In the genomic region with DNA sequence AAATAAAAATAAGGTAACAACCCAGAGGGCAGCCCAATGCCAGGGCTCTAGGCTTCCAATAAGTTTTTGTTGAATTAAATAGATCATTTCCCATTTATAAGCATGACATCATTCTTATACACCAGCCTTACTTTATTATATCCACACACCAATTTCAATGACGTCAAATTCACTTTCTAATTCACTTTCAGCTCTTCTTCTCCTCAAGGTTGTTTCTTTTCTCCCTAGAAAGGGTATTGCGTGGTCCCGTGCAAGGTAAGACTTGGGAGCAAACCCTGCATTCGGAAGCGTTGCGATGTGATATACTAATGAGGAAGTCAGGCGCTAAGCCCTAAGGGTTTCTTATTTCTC, we compare ENCODE assay signal across 8 cellular contexts. TPM values are rescaled to one million over a fixed set of nuclear protein-coding genes. Genes with fewer than 3 reads are reported as not detected.
DNase-seq lines count a peak whose midpoint lies in the region; ATAC-seq and TF ChIP-seq lines count a peak whose summit lies in the region.

No MANE protein-coding gene starts in this region.

- H3K36me3 ChIP-seq in GM23248 (ENCODE audit: low read depth) (peaks cover 24% of the 10 kb centered on the region), gastrocnemius medialis (no peaks in the 10 kb centered on the region)

- in situ Hi-C loops in GM23248 (cut with MboI) (loop anchor here (5.0 kb wide), 2 partner anchors 174 to 414 kb away; no protein-coding TSS in a partner anchor), gastrocnemius medialis (cut with MboI; ENCODE audit: low sequenced_read_pairs in 4 of 4) (loop anchor here in 3 of 4 donors (5.0 to 10.0 kb wide), 2 partner anchors 172 to 174 kb away; no protein-coding TSS in a partner anchor)

- H4K20me1 ChIP-seq in GM23248 (ENCODE audit: insufficient read depth) = no peaks in the 10 kb centered on the region

- H3K27me3 ChIP-seq in GM23248 (replicated peaks; ENCODE audit: insufficient read depth) (no peaks in the 10 kb centered on the region), gastrocnemius medialis (peaks cover 0 to 7% (median 0%) of the 10 kb centered on the region in 3 donors)

- peak overlapping the region; percentile 79; the same call in 1 of the 2 replicates for H3K9ac ChIP-seq in GM23248

- H3K9me2 ChIP-seq in GM23248 (ENCODE audit: insufficient read depth) = no peaks in the 10 kb centered on the region

- WGBS in GM23248 (ENCODE audit: low coverage in 1 of 2, low lambda C conversion rate in 2 of 2, missing lambda C conversion rate in 2 of 2), 2 experiments = 60 to 66% methylated on average over 7 of the region's 7 CpGs

- TF ChIP-seq POLR2A in gastrocnemius medialis (IDR thresholded peaks at IDR 0.05) = no peak

- peaks cover 18% of the 10 kb centered on the region for H3K4me1 Mint-ChIP-seq in WTC11
- peaks cover 6% of the 10 kb centered on the region for H3K4me1 Mint-ChIP-seq in glutamatergic neuron (ENCODE audit: low read depth, unreplicated experiment)

- peak overlapping the region; percentile 85 for H3K4me3 Mint-ChIP-seq in WTC11
- peak overlapping the region; percentile 94 for H3K4me3 Mint-ChIP-seq in glutamatergic neuron (ENCODE audit: unreplicated experiment)

- H3K79me2 ChIP-seq in GM23248 (ENCODE audit: insufficient read depth) = peaks cover 27% of the 10 kb centered on the region

- H3K4me2 ChIP-seq in GM23248 (ENCODE audit: unreplicated experiment) = peak overlapping the region; percentile 83

- H3F3A ChIP-seq in GM23248 (ENCODE audit: insufficient read depth) = peaks cover 42% of the 10 kb centered on the region

- DNase-seq in GM23248 (peak; percentile 24), WTC11 (ENCODE audit: low spot score) (no peak), glutamatergic neuron (no peak), gastrocnemius medialis (no peak), T1000 (lab: John Stamatoyannopoulos, UW) (no peak), HK-2 (ENCODE audit: unreplicated experiment) (no peak)
- no peak for DNase-seq in stimulated activated CD4-positive, alpha-beta T cell treated with anti-CD3 and anti-CD28 coated beads, Interleukin-2, amount 100 ng/mL, for 24 hours

- no peaks in the 10 kb centered on the region for H3K9me3 Mint-ChIP-seq in WTC11
- peaks cover 2% of the 10 kb centered on the region for H3K9me3 Mint-ChIP-seq in glutamatergic neuron (ENCODE audit: unreplicated experiment)

- H3K4me1 ChIP-seq in GM23248 (ENCODE audit: insufficient read depth) (peaks cover 19% of the 10 kb centered on the region), gastrocnemius medialis (peaks cover 8 to 22% of the 10 kb centered on the region in 2 donors)

- CTCF ChIA-PET in WTC11 (lab: Charles Lee) = no interaction called here

- intact Hi-C loops in gastrocnemius medialis (cut with DNase I; ENCODE audit: low total_unique reads) = loop anchor here (10.0 kb wide), 1 partner anchor 342 kb away; no protein-coding TSS in a partner anchor

- TF ChIP-seq CTCF in WTC11 (IDR thresholded peaks at IDR 0.05) (no peak), glutamatergic neuron (IDR thresholded peaks at IDR 0.05; ENCODE audit: partially characterized antibody, unreplicated experiment) (no peak), gastrocnemius medialis (IDR thresholded peaks at IDR 0.05 in 4 of 5, conservative IDR thresholded peaks at IDR 0.05 in 1 of 5) (no peak)

- H3K27me3 Mint-ChIP-seq in WTC11 (ENCODE audit: low read depth) (peaks cover 96% of the 10 kb centered on the region), glutamatergic neuron (ENCODE audit: unreplicated experiment) (peaks cover 13% of the 10 kb centered on the region)

- POLR2A ChIA-PET in WTC11 (lab: Charles Lee) = no interaction called here

- H3K9me3 ChIP-seq in GM23248 (ENCODE audit: low read depth) (no peaks in the 10 kb centered on the region), gastrocnemius medialis (no peaks in the 10 kb centered on the region)

- ATAC-seq in WTC11 = no peak
- no peak for ATAC-seq in gastrocnemius medialis
- no peak for ATAC-seq in GM18867 (IDR thresholded peaks at IDR 0.05; ENCODE audit: unreplicated experiment)

- H3K36me3 Mint-ChIP-seq in WTC11 (no peaks in the 10 kb centered on the region), glutamatergic neuron (ENCODE audit: unreplicated experiment) (no peaks in the 10 kb centered on the region)

- no peak overlapping the region for H3K27ac Mint-ChIP-seq in WTC11
- no peak overlapping the region for H3K27ac Mint-ChIP-seq in glutamatergic neuron (ENCODE audit: unreplicated experiment)

- H3K27ac ChIP-seq in GM23248 (no peak overlapping the region), gastrocnemius medialis (no peak overlapping the region)

- peak overlapping the region; percentile 79 for H2AFZ ChIP-seq in GM23248

- H3K4me3 ChIP-seq in GM23248 (peak overlapping the region; percentile 92), gastrocnemius medialis (peak overlapping the region; percentile 61 to 75 (median 68))

TF ChIP-seq in WTC11, 78 proteins besides CTCF, POLR2A, EP300 and RAD21:
- TF ChIP-seq TEAD1 (CRISPR knock-in tag; IDR thresholded peaks at IDR 0.05) (no peak), FOXJ3 (CRISPR knock-in tag; IDR thresholded peaks at IDR 0.05; ENCODE audit: borderline replicate concordance) (no peak), NFYB (CRISPR knock-in tag; conservative IDR thresholded peaks at IDR 0.05; ENCODE audit: low read depth) (no peak), ZNF138 (CRISPR knock-in tag; conservative IDR thresholded peaks at IDR 0.05) (no peak), NR1H2 (CRISPR knock-in tag; IDR thresholded peaks at IDR 0.05) (no peak), HMGA2 (CRISPR knock-in tag; IDR thresholded peaks at IDR 0.05) (no peak), PRRX2 (CRISPR knock-in tag; IDR thresholded peaks at IDR 0.05) (no peak), IRF2 (CRISPR knock-in tag; IDR thresholded peaks at IDR 0.05; ENCODE audit: borderline replicate concordance, low read depth) (no peak), E2F1 (CRISPR knock-in tag; IDR thresholded peaks at IDR 0.05) (no peak), ZNF396 (CRISPR knock-in tag; IDR thresholded peaks at IDR 0.05; ENCODE audit: borderline replicate concordance) (no peak), ZBTB43 (CRISPR knock-in tag; IDR thresholded peaks at IDR 0.05) (no peak), MYBL2 (CRISPR knock-in tag; IDR thresholded peaks at IDR 0.05) (no peak), ZNF416 (CRISPR knock-in tag; IDR thresholded peaks at IDR 0.05) (no peak), ATF1 (CRISPR knock-in tag; IDR thresholded peaks at IDR 0.05) (no peak), TEAD4 (CRISPR knock-in tag; IDR thresholded peaks at IDR 0.05) (no peak), FOXK1 (CRISPR knock-in tag; IDR thresholded peaks at IDR 0.05) (no peak), NR2C2 (CRISPR knock-in tag; IDR thresholded peaks at IDR 0.05) (no peak)
- TF ChIP-seq, protein P1, sequence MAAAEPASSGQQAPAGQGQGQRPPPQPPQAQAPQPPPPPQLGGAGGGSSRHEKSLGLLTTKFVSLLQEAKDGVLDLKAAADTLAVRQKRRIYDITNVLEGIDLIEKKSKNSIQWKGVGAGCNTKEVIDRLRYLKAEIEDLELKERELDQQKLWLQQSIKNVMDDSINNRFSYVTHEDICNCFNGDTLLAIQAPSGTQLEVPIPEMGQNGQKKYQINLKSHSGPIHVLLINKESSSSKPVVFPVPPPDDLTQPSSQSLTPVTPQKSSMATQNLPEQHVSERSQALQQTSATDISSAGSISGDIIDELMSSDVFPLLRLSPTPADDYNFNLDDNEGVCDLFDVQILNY (CRISPR knock-in tag; IDR thresholded peaks at IDR 0.05) = no peak

RNA-seq across cellular contexts. Expression of gene DKK1, which starts 1.1 kb away (rescaled TPM):
- 505 and 558 TPM in 2 replicates for total RNA-seq in GM23248 (2014; rRNA removed; shearing (Covaris generic))
- polyA plus RNA-seq in GM23248 (2016; fragmentation: Nextera tagmentation; extraction: Ambion mirVana) = 747 and 748 TPM in 2 replicates
- total RNA-seq in WTC11 (2021) (0.78 to 1.1 TPM (median 1.0 TPM) in 3 replicates), glutamatergic neuron (ENCODE audit: unreplicated experiment) (3.1 TPM), gastrocnemius medialis (under 1 TPM in 1 of 4 donors, not detected in 3; 0.78 TPM)

Comparison
In these comparisons a context has a peak if more than half of its experiments do, and no peak if none do; other contexts are left out.
1. RNA of gene DKK1, which starts 1.1 kb away (total RNA-seq): 505 to 558 TPM in GM23248; 3.1 TPM in glutamatergic neuron (single experiment), 0.78 to 1.1 TPM in WTC11 and 0.78 TPM in gastrocnemius medialis; every median in the first group is over 100 times any median in the second.